In the genomic region with DNA sequence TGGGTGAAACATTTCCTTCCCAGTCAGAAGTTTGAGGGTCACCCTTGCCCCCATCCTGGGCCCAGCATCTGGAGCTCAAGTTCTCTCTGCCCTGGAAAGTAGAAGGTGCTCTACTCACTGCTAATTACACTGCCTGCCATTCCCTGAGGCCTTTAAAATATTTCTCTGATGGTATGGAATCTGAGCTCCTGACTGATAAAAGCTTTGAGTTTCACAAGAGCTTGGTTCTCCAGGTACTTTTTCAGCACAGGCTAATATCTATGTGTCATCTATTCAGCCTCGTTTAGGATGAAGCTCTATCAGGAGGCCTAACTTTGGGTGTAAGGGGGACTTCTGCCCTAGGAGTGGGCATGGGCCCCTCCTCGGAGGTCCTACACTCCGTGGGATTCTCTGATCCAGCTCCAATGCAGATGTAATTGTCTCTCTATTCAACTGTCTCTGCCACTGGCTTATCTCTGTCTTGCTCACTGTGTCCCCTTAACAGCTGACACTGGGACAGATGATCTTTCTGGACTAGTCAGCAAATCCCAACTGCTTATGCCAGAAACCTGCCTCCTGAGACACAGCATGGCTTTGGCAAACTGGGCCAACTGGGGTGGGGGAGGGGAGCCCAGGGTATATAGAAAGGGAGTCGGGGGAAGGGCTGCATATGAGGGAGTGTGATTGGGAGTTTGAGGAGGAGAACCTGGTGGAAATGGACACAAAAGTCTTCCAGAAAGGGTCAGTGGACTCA, we compare ENCODE assay signal across 1 cellular context.
TF ChIP-seq lines count a peak whose summit lies in the region.

No MANE protein-coding gene starts in this region.

TF ChIP-seq in A549, 52 proteins besides CTCF, POLR2A, EP300 and RAD21:
- TF ChIP-seq NR3C1 (IDR thresholded peaks at IDR 0.05), result no peak
- TF ChIP-seq MAFK (IDR thresholded peaks at IDR 0.05; ENCODE audit: partially characterized antibody), result peak; percentile 15
- no peak for TF ChIP-seq FOSB (CRISPR knock-in tag; IDR thresholded peaks at IDR 0.05)
- no peak for TF ChIP-seq MYC (IDR thresholded peaks at IDR 0.05; ENCODE audit: borderline replicate concordance, low read length)
